ENCODE assay signal across 17 cellular contexts in genomic region chr1:67677408-67677807, GRCh38.
"Had no signal": no experiment of that assay in that cellular context is flagged by ENCODE, and none has a peak within 500 bp of the region (broad histone marks: within the 10 kb centered on the region; RNA-seq: fewer than 3 reads in every experiment).

No MANE protein-coding gene starts in this region.

- DNase-seq: effector memory CD4-positive, alpha-beta T cell; islet precursor cell; mammary epithelial cell; naive thymus-derived CD4-positive, alpha-beta T cell; psoas muscle; retina; right lobe of liver; stimulated activated CD4-positive, alpha-beta T cell treated with anti-CD3 and anti-CD28 coated beads, Interleukin-4, amount 100 ng/mL, for 1 hour; stimulated activated CD8-positive, alpha-beta memory T cell treated with anti-CD3 and anti-CD28 coated beads, Interleukin-4, amount 100 ng/mL, for 48 hours; stimulated activated naive CD8-positive, alpha-beta T cell treated with anti-CD3 and anti-CD28 coated beads, Interleukin-15, Interleukin-2, amounts not matched to agents 100 U/mL and 50 U/mL, for 24 hours; thyroid gland had no signal

- H3K27me3 ChIP-seq: neutrophil, right lobe of liver, suprapubic skin, thyroid gland had no signal

- H3K36me3 ChIP-seq: neutrophil, right lobe of liver, suprapubic skin, thyroid gland had no signal

- H3K9me3 Mint-ChIP-seq: naive thymus-derived CD4-positive, alpha-beta T cell; stimulated activated effector memory CD8-positive, alpha-beta T cell treated with anti-CD3 and anti-CD28 coated beads, Interleukin-12 subunit alpha, Interleukin-12 subunit beta, amount 100 ng/mL, for 72 hours; type B pancreatic cell had no signal

- H3K4me3 Mint-ChIP-seq: naive thymus-derived CD4-positive, alpha-beta T cell; stimulated activated effector memory CD8-positive, alpha-beta T cell treated with anti-CD3 and anti-CD28 coated beads, Interleukin-12 subunit alpha, Interleukin-12 subunit beta, amount 100 ng/mL, for 72 hours; type B pancreatic cell had no signal

- H3K9me3 ChIP-seq: neutrophil, psoas muscle, right lobe of liver, suprapubic skin, thyroid gland had no signal

- H3K27ac Mint-ChIP-seq: naive thymus-derived CD4-positive, alpha-beta T cell; stimulated activated effector memory CD8-positive, alpha-beta T cell treated with anti-CD3 and anti-CD28 coated beads, Interleukin-12 subunit alpha, Interleukin-12 subunit beta, amount 100 ng/mL, for 72 hours; type B pancreatic cell had no signal

- H3K27me3 Mint-ChIP-seq: type B pancreatic cell had no signal

- H3K4me3 ChIP-seq: psoas muscle, right lobe of liver, suprapubic skin, thyroid gland had no signal

- H3K4me1 ChIP-seq: right lobe of liver had no signal

- H3K36me3 Mint-ChIP-seq: stimulated activated effector memory CD8-positive, alpha-beta T cell treated with anti-CD3 and anti-CD28 coated beads, Interleukin-12 subunit alpha, Interleukin-12 subunit beta, amount 100 ng/mL, for 72 hours; type B pancreatic cell had no signal

- ATAC-seq: esophagus mucosa; left lobe of liver; naive thymus-derived CD4-positive, alpha-beta T cell; psoas muscle; right lobe of liver; stimulated activated effector memory CD8-positive, alpha-beta T cell treated with anti-CD3 and anti-CD28 coated beads, Interleukin-12 subunit alpha, Interleukin-12 subunit beta, amount 100 ng/mL, for 72 hours; stimulated activated naive CD8-positive, alpha-beta T cell treated with anti-CD3 and anti-CD28 coated beads, Interleukin-15, Interleukin-2, amounts not matched to agents 100 U/mL and 50 U/mL, for 24 hours had no signal

- H3K27ac ChIP-seq: neutrophil, psoas muscle, right lobe of liver, suprapubic skin, thyroid gland had no signal
